Comparison of ENCODE assay signal across 1 cellular context in the genomic region with DNA sequence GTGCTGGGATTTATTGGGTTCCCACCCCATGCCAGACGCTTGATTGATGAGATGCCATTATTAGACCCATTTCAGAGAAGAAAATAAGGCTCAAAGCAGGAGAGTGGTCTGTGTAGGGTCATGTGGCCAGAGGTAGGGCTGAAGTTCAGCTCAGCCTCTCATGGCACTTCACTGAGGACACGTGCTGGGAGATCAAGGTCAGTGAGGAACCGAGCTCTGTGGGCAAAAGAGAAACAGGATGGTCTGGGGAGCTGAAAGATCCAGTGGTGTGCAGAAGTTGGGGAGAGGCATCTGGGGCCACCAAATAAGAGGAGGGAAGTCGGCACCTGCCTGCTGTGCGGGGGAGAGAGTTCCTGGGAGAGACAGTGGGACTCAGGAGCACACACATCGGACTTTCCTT.
TF ChIP-seq lines count a peak whose summit lies in the region.

No MANE protein-coding gene starts in this region.

TF ChIP-seq in WTC11, 78 proteins besides CTCF, POLR2A, EP300 and RAD21 (continued from another document):
- TF ChIP-seq, protein P1, sequence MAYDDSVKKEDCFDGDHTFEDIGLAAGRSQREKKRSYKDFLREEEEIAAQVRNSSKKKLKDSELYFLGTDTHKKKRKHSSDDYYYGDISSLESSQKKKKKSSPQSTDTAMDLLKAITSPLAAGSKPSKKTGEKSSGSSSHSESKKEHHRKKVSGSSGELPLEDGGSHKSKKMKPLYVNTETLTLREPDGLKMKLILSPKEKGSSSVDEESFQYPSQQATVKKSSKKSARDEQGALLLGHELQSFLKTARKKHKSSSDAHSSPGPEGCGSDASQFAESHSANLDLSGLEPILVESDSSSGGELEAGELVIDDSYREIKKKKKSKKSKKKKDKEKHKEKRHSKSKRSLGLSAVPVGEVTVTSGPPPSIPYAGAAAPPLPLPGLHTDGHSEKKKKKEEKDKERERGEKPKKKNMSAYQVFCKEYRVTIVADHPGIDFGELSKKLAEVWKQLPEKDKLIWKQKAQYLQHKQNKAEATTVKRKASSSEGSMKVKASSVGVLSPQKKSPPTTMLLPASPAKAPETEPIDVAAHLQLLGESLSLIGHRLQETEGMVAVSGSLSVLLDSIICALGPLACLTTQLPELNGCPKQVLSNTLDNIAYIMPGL (CRISPR knock-in tag; IDR thresholded peaks at IDR 0.05): no peak
- TF ChIP-seq, protein P2, sequence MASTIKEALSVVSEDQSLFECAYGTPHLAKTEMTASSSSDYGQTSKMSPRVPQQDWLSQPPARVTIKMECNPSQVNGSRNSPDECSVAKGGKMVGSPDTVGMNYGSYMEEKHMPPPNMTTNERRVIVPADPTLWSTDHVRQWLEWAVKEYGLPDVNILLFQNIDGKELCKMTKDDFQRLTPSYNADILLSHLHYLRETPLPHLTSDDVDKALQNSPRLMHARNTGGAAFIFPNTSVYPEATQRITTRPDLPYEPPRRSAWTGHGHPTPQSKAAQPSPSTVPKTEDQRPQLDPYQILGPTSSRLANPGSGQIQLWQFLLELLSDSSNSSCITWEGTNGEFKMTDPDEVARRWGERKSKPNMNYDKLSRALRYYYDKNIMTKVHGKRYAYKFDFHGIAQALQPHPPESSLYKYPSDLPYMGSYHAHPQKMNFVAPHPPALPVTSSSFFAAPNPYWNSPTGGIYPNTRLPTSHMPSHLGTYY (CRISPR knock-in tag; IDR thresholded peaks at IDR 0.05): no peak
- TF ChIP-seq MYBL2 (CRISPR knock-in tag; IDR thresholded peaks at IDR 0.05) (no peak), GABPB1 (CRISPR knock-in tag; IDR thresholded peaks at IDR 0.05) (no peak), PRRX2 (CRISPR knock-in tag; IDR thresholded peaks at IDR 0.05) (no peak), MXD4 (CRISPR knock-in tag; IDR thresholded peaks at IDR 0.05; ENCODE audit: borderline replicate concordance) (no peak), ZNF219 (CRISPR knock-in tag; IDR thresholded peaks at IDR 0.05; ENCODE audit: borderline replicate concordance) (no peak), ZNF138 (CRISPR knock-in tag; conservative IDR thresholded peaks at IDR 0.05) (no peak), SP1 (CRISPR knock-in tag; conservative IDR thresholded peaks at IDR 0.05) (no peak), OVOL2 (CRISPR knock-in tag; IDR thresholded peaks at IDR 0.05; ENCODE audit: borderline replicate concordance) (no peak), GTF2I (CRISPR knock-in tag; conservative IDR thresholded peaks at IDR 0.05) (no peak)
- TF ChIP-seq, protein P3, sequence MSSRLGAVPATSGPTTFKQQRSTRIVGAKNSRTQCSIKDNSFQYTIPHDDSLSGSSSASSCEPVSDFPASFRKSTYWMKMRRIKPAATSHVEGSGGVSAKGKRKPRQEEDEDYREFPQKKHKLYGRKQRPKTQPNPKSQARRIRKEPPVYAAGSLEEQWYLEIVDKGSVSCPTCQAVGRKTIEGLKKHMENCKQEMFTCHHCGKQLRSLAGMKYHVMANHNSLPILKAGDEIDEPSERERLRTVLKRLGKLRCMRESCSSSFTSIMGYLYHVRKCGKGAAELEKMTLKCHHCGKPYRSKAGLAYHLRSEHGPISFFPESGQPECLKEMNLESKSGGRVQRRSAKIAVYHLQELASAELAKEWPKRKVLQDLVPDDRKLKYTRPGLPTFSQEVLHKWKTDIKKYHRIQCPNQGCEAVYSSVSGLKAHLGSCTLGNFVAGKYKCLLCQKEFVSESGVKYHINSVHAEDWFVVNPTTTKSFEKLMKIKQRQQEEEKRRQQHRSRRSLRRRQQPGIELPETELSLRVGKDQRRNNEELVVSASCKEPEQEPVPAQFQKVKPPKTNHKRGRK (CRISPR knock-in tag; IDR thresholded peaks at IDR 0.05; ENCODE audit: borderline replicate concordance): no peak
- TF ChIP-seq, protein P4, sequence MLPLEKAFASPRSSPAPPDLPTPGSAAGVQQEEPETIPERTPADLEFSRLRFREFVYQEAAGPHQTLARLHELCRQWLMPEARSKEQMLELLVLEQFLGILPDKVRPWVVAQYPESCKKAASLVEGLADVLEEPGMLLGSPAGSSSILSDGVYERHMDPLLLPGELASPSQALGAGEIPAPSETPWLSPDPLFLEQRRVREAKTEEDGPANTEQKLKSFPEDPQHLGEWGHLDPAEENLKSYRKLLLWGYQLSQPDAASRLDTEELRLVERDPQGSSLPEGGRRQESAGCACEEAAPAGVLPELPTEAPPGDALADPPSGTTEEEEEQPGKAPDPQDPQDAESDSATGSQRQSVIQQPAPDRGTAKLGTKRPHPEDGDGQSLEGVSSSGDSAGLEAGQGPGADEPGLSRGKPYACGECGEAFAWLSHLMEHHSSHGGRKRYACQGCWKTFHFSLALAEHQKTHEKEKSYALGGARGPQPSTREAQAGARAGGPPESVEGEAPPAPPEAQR (CRISPR knock-in tag; IDR thresholded peaks at IDR 0.05): no peak
- TF ChIP-seq, protein P5, sequence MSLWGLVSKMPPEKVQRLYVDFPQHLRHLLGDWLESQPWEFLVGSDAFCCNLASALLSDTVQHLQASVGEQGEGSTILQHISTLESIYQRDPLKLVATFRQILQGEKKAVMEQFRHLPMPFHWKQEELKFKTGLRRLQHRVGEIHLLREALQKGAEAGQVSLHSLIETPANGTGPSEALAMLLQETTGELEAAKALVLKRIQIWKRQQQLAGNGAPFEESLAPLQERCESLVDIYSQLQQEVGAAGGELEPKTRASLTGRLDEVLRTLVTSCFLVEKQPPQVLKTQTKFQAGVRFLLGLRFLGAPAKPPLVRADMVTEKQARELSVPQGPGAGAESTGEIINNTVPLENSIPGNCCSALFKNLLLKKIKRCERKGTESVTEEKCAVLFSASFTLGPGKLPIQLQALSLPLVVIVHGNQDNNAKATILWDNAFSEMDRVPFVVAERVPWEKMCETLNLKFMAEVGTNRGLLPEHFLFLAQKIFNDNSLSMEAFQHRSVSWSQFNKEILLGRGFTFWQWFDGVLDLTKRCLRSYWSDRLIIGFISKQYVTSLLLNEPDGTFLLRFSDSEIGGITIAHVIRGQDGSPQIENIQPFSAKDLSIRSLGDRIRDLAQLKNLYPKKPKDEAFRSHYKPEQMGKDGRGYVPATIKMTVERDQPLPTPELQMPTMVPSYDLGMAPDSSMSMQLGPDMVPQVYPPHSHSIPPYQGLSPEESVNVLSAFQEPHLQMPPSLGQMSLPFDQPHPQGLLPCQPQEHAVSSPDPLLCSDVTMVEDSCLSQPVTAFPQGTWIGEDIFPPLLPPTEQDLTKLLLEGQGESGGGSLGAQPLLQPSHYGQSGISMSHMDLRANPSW (CRISPR knock-in tag; conservative IDR thresholded peaks at IDR 0.05; ENCODE audit: low read depth): no peak
